Comparison of ENCODE assay signal across 34 cellular contexts in genomic region chrX:34909151-34909550, GRCh38. TPM values are rescaled to one million over a fixed set of nuclear protein-coding genes. Genes with fewer than 3 reads are reported as not detected.
"Had no signal": no experiment of that assay in that cellular context is flagged by ENCODE, and none has a peak within 500 bp of the region (broad histone marks: within the 10 kb centered on the region; RNA-seq: fewer than 3 reads in every experiment).

No MANE protein-coding gene starts in this region.

- H3K27ac ChIP-seq: body of pancreas, colonic mucosa, epithelial cell of prostate, esophagus squamous epithelium, foreskin keratinocyte, gastroesophageal sphincter, heart right ventricle, hepatocyte, WERI-Rb-1 had no signal

- H2AFZ ChIP-seq: hepatocyte had no signal

- H3K36me3 ChIP-seq: colonic mucosa, esophagus squamous epithelium, gastroesophageal sphincter, heart right ventricle, WERI-Rb-1 had no signal

- H3K4me2 ChIP-seq: hepatocyte had no signal

- H3K9me3 ChIP-seq: body of pancreas, colonic mucosa, esophagus squamous epithelium, gastroesophageal sphincter, heart right ventricle had no signal

- H3K27me3 ChIP-seq: body of pancreas, colonic mucosa, esophagus squamous epithelium, foreskin keratinocyte, gastroesophageal sphincter, hepatocyte had no signal

- H3K79me2 ChIP-seq: hepatocyte had no signal

- H3K4me3 ChIP-seq: body of pancreas, colonic mucosa, esophagus squamous epithelium, gastroesophageal sphincter, heart right ventricle, hepatocyte had no signal

- ATAC-seq: activated CD4-positive, CD25-positive, alpha-beta regulatory T cell treated with anti-CD3 and anti-CD28 coated beads, Interleukin-2, amount 50 U/mL, for 24 hours; activated CD8-positive, alpha-beta T cell treated with anti-CD3 and anti-CD28 coated beads for 36 hours; activated T-cell treated with anti-CD3 and anti-CD28 coated beads, Interleukin-2, amount 50 U/mL, for 4 hours; activated T-helper 17 cell treated with anti-CD3 and anti-CD28 coated beads, Interleukin-2, amount 50 U/mL, for 72 hours; body of pancreas; foreskin keratinocyte; gastroesophageal sphincter; heart right ventricle; T-helper 17 cell had no signal

- H3K4me1 ChIP-seq: body of pancreas, colonic mucosa, esophagus squamous epithelium, foreskin keratinocyte, gastroesophageal sphincter, heart right ventricle had no signal

- DNase-seq: activated B cell treated with CpG ODN at 0.5 μM for 24 hours; activated CD4-positive, alpha-beta T cell treated with anti-CD3 and anti-CD28 coated beads for 48 hours; activated CD4-positive, alpha-beta T cell treated with anti-CD3 and anti-CD28 coated beads, Interleukin-2, amount 50 U/mL, for 1 hour; activated CD4-positive, alpha-beta T cell treated with anti-CD3 and anti-CD28 coated beads, Interleukin-2, amount 50 U/mL, for 48 hours; activated CD8-positive, alpha-beta memory T cell treated with anti-CD3 and anti-CD28 coated beads for 24 hours; activated CD8-positive, alpha-beta T cell treated with anti-CD3 and anti-CD28 coated beads for 36 hours; activated effector memory CD4-positive, alpha-beta T cell treated with Interleukin-2 at 50 U/mL for 16 hours; activated gamma-delta T cell treated with Interleukin-2 at 50 U/mL for 16 hours; activated naive CD4-positive, alpha-beta T cell treated with anti-CD3 and anti-CD28 coated beads, Interleukin-2, amount 50 U/mL, for 16 hours; activated naive CD4-positive, alpha-beta T cell treated with Interleukin-2 at 50 U/mL for 16 hours; activated T-cell treated with anti-CD3 and anti-CD28 coated beads, Interleukin-2, amount 50 U/mL, for 4 hours; amniotic stem cell; anterior cingulate cortex; body of pancreas; caudate nucleus; colonic mucosa; effector CD8-positive, alpha-beta T cell; esophagus squamous epithelium; foreskin keratinocyte; heart right ventricle; T-helper 1 cell; T-helper 17 cell; T1000; WERI-Rb-1 had no signal

RNA-seq across cellular contexts. Expression of gene FAM47B, which starts 33.4 kb away (rescaled TPM):
- total RNA-seq: activated B cell treated with CpG ODN at 0.5 μM for 24 hours; activated CD8-positive, alpha-beta T cell treated with anti-CD3 and anti-CD28 coated beads for 36 hours; activated T-cell treated with anti-CD3 and anti-CD28 coated beads, Interleukin-2, amount 50 U/mL, for 4 hours; activated T-helper 17 cell treated with anti-CD3 and anti-CD28 coated beads, Interleukin-2, amount 50 U/mL, for 72 hours; body of pancreas; colonic mucosa; dermis microvascular lymphatic vessel endothelial cell; endothelial cell of umbilical vein; esophagus squamous epithelium; foreskin keratinocyte; gastroesophageal sphincter; glomerular endothelial cell; heart right ventricle; hepatocyte; T-helper 17 cell had no signal
- polyA plus RNA-seq: adipose tissue, endothelial cell of umbilical vein, esophagus, foreskin keratinocyte, heart right ventricle, hepatocyte had no signal
